10 cellular contexts compared by ENCODE assay signal in the genomic region with DNA sequence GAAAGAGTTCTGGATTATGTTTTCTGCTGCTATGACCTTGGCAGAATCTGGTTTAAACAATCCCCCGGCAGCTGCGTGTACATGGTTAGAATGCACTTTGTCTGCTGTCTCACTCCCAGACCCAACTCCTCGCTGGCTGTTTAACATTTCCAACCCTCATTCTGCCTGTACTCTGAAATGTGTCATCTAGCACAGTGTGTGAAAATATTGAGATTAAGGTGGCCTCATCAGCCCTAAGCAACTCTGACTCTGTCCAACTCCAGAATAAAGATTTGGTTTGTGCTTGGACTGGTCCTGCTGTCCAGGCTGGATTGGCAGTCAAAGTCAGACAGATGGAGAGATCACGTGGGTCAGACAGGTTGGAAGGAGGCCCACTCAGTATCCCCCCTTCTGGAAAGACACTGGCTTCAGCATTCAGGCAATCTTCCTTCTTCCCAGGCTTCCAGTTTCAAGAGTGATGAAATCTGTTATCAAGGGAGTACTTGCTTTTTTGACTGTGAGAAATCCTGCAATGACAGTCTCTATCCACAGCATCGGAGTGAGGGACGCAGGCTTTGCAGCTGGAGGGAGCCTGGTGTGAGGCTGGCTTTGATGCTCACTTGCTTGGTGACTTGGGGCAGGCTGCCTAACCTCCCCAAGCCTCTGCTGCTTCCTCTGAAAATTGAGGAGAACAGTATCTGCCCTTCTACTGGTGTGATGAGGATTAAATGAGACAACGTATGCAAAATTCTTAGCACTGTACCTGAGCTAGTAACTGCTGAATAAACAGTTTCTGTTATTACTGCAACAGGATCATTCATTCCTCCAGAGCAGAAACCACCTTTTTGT. TPM values are rescaled to one million over a fixed set of nuclear protein-coding genes. Genes with fewer than 3 reads are reported as not detected.
DNase-seq lines count a peak whose midpoint lies in the region; ATAC-seq and TF ChIP-seq lines count a peak whose summit lies in the region.
"Had no signal": no experiment of that assay in that cellular context is flagged by ENCODE, and none has a peak within 500 bp of the region (broad histone marks: within the 10 kb centered on the region; RNA-seq: fewer than 3 reads in every experiment).

No MANE protein-coding gene starts in this region.

- H3K27ac Mint-ChIP-seq in WTC11 = no peak overlapping the region
- H3K27ac Mint-ChIP-seq: activated naive CD8-positive, alpha-beta T cell treated with anti-CD3 and anti-CD28 coated beads, Interleukin-2, amount 50 U/mL, for 24 hours had no signal

- POLR2A ChIA-PET in WTC11 (lab: Charles Lee) = interaction anchor here (1.1 kb wide), 1 partner anchor 27 kb away, joined by 3 read pairs; no protein-coding TSS in a partner anchor

- H3K4me1 ChIP-seq in right cardiac atrium (ENCODE audit: control insufficient read depth, insufficient read depth, low read length) (peaks cover 9% of the 10 kb centered on the region), rectal smooth muscle tissue (ENCODE audit: control insufficient read depth, insufficient read depth, low read length) (peaks cover 36% of the 10 kb centered on the region), breast epithelium (no peaks in the 10 kb centered on the region), spleen (no peaks in the 10 kb centered on the region)

- peaks cover 25% of the 10 kb centered on the region for H3K4me1 Mint-ChIP-seq in WTC11
- H3K4me1 Mint-ChIP-seq: activated naive CD8-positive, alpha-beta T cell treated with anti-CD3 and anti-CD28 coated beads, Interleukin-2, amount 50 U/mL, for 24 hours had no signal

- TF ChIP-seq CTCF in breast epithelium (IDR thresholded peaks at IDR 0.05) (no peak), WTC11 (IDR thresholded peaks at IDR 0.05) (no peak), spleen (IDR thresholded peaks at IDR 0.05 in 8 of 11, conservative IDR thresholded peaks at IDR 0.05 in 3 of 11) (no peak)

- intact Hi-C loops in right cardiac atrium (cut with DNase I) = no loop called here
- intact Hi-C loops in breast epithelium (cut with DNase I; ENCODE audit: low total_unique reads) = no loop called here
- intact Hi-C loops in spleen (cut with DNase I; ENCODE audit: low total_unique reads) = no loop called here

- H3K9me3 Mint-ChIP-seq in WTC11 = no peaks in the 10 kb centered on the region
- H3K9me3 Mint-ChIP-seq: activated naive CD8-positive, alpha-beta T cell treated with anti-CD3 and anti-CD28 coated beads, Interleukin-2, amount 50 U/mL, for 24 hours had no signal

- peak; percentile 54 for DNase-seq in DMS 273 treated with DMSO at 0.1 percent for 48 hours (lab: John Stamatoyannopoulos, UW)
- DNase-seq in amygdala (lab: John Stamatoyannopoulos, UW) = peak in 29 of 56 donors; percentile 6 to 74 (median 32)
- DNase-seq in right cardiac atrium = peak; percentile 72 to 88 (median 86)
- no peak for DNase-seq in breast epithelium (ENCODE audit: low spot score in 2 of 2)
- no peak for DNase-seq in NCI-H1436 (lab: John Stamatoyannopoulos, UW)
- DNase-seq in WTC11 (ENCODE audit: low spot score) = no peak
- no peak for DNase-seq in spleen
- DNase-seq: activated naive CD8-positive, alpha-beta T cell treated with anti-CD3 and anti-CD28 coated beads, Interleukin-2, amount 50 U/mL, for 24 hours; small intestine had no signal

- H3K36me3 Mint-ChIP-seq in WTC11 = no peaks in the 10 kb centered on the region

- H3K9me3 ChIP-seq in right cardiac atrium (ENCODE audit: control insufficient read depth, low read length) = no peaks in the 10 kb centered on the region
- H3K9me3 ChIP-seq in breast epithelium = no peaks in the 10 kb centered on the region
- no peaks in the 10 kb centered on the region for H3K9me3 ChIP-seq in spleen

- no peaks in the 10 kb centered on the region for H3K27me3 Mint-ChIP-seq in WTC11 (ENCODE audit: low read depth)

- no peak overlapping the region for H3K4me3 Mint-ChIP-seq in WTC11
- H3K4me3 Mint-ChIP-seq: activated naive CD8-positive, alpha-beta T cell treated with anti-CD3 and anti-CD28 coated beads, Interleukin-2, amount 50 U/mL, for 24 hours had no signal

- no peaks in the 10 kb centered on the region for H3K27me3 ChIP-seq in right cardiac atrium (ENCODE audit: control insufficient read depth, insufficient read depth)
- H3K27me3 ChIP-seq in rectal smooth muscle tissue (ENCODE audit: control insufficient read depth, insufficient read depth, low read length) = no peaks in the 10 kb centered on the region
- H3K27me3 ChIP-seq in breast epithelium = no peaks in the 10 kb centered on the region
- H3K27me3 ChIP-seq in spleen (replicated peaks in 1 of 7) = no peaks in the 10 kb centered on the region

- 32% methylated on average over 7 of the region's 7 CpGs for WGBS in right cardiac atrium
- 76 to 89% (median 80%) methylated on average over 7 of the region's 7 CpGs for WGBS in spleen, 5 donors

- CTCF ChIA-PET in WTC11 (lab: Charles Lee) = interaction anchor here (1.3 kb wide), 1 partner anchor 28 kb away, joined by 4 read pairs; no protein-coding TSS in a partner anchor

- no peaks in the 10 kb centered on the region for H3K36me3 ChIP-seq in rectal smooth muscle tissue (ENCODE audit: control insufficient read depth, insufficient read depth, low read length)
- H3K36me3 ChIP-seq in breast epithelium = no peaks in the 10 kb centered on the region
- no peaks in the 10 kb centered on the region for H3K36me3 ChIP-seq in spleen

- H3K27ac ChIP-seq in right cardiac atrium (ENCODE audit: low read length) = peak overlapping the region; percentile 26
- H3K27ac ChIP-seq in rectal smooth muscle tissue (ENCODE audit: low read depth, low read length) = peak overlapping the region; percentile 46
- no peak overlapping the region for H3K27ac ChIP-seq in breast epithelium
- no peak overlapping the region for H3K27ac ChIP-seq in spleen

- ATAC-seq in right cardiac atrium (peak; percentile 88 to 89), WTC11 (no peak)
- ATAC-seq: activated naive CD8-positive, alpha-beta T cell treated with anti-CD3 and anti-CD28 coated beads, Interleukin-2, amount 50 U/mL, for 24 hours had no signal

- no peak overlapping the region for H3K9ac ChIP-seq in rectal smooth muscle tissue (ENCODE audit: low read length)

- no peak for TF ChIP-seq POLR2A in breast epithelium (IDR thresholded peaks at IDR 0.05)
- TF ChIP-seq POLR2A in spleen (IDR thresholded peaks at IDR 0.05) = no peak

- no peak overlapping the region for H3K4me3 ChIP-seq in right cardiac atrium (ENCODE audit: low read length)
- H3K4me3 ChIP-seq in rectal smooth muscle tissue (ENCODE audit: low read length) = no peak overlapping the region
- no peak overlapping the region for H3K4me3 ChIP-seq in breast epithelium
- no peak overlapping the region for H3K4me3 ChIP-seq in spleen

TF ChIP-seq in WTC11, 78 proteins besides CTCF, POLR2A, EP300 and RAD21:
- no peak for TF ChIP-seq NFE2L1 (CRISPR knock-in tag; IDR thresholded peaks at IDR 0.05)
- no peak for TF ChIP-seq ZNF317 (CRISPR knock-in tag; IDR thresholded peaks at IDR 0.05; ENCODE audit: borderline replicate concordance, low read depth)
- TF ChIP-seq, protein P1, sequence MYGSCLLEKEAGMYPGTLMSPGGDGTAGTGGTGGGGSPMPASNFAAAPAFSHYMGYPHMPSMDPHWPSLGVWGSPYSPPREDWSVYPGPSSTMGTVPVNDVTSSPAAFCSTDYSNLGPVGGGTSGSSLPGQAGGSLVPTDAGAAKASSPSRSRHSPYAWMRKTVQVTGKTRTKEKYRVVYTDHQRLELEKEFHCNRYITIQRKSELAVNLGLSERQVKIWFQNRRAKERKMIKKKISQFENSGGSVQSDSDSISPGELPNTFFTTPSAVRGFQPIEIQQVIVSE (CRISPR knock-in tag; IDR thresholded peaks at IDR 0.05; ENCODE audit: borderline replicate concordance) = no peak
- no peak for TF ChIP-seq ATF1 (CRISPR knock-in tag; IDR thresholded peaks at IDR 0.05)
- TF ChIP-seq, protein P2, sequence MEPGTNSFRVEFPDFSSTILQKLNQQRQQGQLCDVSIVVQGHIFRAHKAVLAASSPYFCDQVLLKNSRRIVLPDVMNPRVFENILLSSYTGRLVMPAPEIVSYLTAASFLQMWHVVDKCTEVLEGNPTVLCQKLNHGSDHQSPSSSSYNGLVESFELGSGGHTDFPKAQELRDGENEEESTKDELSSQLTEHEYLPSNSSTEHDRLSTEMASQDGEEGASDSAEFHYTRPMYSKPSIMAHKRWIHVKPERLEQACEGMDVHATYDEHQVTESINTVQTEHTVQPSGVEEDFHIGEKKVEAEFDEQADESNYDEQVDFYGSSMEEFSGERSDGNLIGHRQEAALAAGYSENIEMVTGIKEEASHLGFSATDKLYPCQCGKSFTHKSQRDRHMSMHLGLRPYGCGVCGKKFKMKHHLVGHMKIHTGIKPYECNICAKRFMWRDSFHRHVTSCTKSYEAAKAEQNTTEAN (CRISPR knock-in tag; IDR thresholded peaks at IDR 0.05) = no peak
- TF ChIP-seq, protein P3, sequence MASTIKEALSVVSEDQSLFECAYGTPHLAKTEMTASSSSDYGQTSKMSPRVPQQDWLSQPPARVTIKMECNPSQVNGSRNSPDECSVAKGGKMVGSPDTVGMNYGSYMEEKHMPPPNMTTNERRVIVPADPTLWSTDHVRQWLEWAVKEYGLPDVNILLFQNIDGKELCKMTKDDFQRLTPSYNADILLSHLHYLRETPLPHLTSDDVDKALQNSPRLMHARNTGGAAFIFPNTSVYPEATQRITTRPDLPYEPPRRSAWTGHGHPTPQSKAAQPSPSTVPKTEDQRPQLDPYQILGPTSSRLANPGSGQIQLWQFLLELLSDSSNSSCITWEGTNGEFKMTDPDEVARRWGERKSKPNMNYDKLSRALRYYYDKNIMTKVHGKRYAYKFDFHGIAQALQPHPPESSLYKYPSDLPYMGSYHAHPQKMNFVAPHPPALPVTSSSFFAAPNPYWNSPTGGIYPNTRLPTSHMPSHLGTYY (CRISPR knock-in tag; IDR thresholded peaks at IDR 0.05) = no peak

RNA-seq across cellular contexts. Expression of gene ABTB2, which starts 29.8 kb away (rescaled TPM):
- total RNA-seq in right cardiac atrium = 10 to 100 TPM in 3 of 4 donors, 1 to 10 TPM in 1; 8.5 to 14.1 (median 12.4) TPM
- polyA plus RNA-seq in right cardiac atrium = 3.7 TPM
- total RNA-seq in breast epithelium = 1 to 10 TPM; 1.3 to 5.6 (median 1.9) TPM
- 7.9 to 12.8 TPM (median 8.4 TPM) in 3 replicates for total RNA-seq in WTC11 (2021)
- total RNA-seq in spleen = 1 to 10 TPM; 1.5 to 2.9 (median 2.0) TPM
- under 1 TPM; 0.41 to 0.67 (median 0.58) TPM for polyA plus RNA-seq in spleen

Comparison
In these comparisons a context has a peak if more than half of its experiments do, and no peak if none do; other contexts are left out.
1. DNase-seq: peak in DMS 273 treated with DMSO at 0.1 percent for 48 hours (single experiment), amygdala (29 of 56) and right cardiac atrium (3 of 3); none in breast epithelium (0 of 2), NCI-H1436 (single experiment), WTC11 (single experiment) and spleen (single experiment).
2. H3K27ac ChIP-seq: peak in right cardiac atrium (single experiment) and rectal smooth muscle tissue (single experiment); none in breast epithelium (0 of 2) and spleen (0 of 8).